Comparison of ENCODE assay signal across 20 cellular contexts in the genomic region with DNA sequence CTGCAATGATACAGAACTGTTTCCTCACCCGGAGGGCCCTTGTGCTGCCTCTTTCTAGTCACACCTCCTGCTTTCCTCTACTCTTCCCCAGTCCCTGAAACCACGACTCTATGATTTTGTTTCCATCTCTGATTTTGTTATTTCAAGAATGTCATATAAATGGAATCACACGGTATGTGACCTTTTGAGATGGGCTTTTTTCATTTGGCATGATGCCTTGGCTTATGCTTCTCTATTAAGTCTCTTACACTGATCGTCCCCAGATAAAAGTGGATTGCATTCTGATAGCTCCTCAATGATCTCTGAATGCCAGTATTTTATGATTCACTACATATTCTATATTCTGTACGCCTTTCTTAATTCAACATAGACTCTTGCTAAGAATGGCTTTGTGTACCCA.
A peak's percentile ranks its signal among the peaks of the same experiment; 100 is the strongest.
DNase-seq lines count a peak whose midpoint lies in the region; ATAC-seq, FAIRE-seq and TF ChIP-seq lines count a peak whose summit lies in the region.
"Had no signal": no experiment of that assay in that cellular context is flagged by ENCODE, and none has a peak within 500 bp of the region (broad histone marks: within the 10 kb centered on the region; RNA-seq: fewer than 3 reads in every experiment).

No MANE protein-coding gene starts in this region.

- peak overlapping the region; percentile 41 for H3K27ac Mint-ChIP-seq in activated T-cell treated with anti-CD3 and anti-CD28 coated beads, Interleukin-2, amount 50 U/mL, for 72 hours
- no peak overlapping the region for H3K27ac Mint-ChIP-seq in activated T-cell treated with anti-CD3 and anti-CD28 coated beads, Interleukin-2, amount 50 U/mL, for 24 hours
- H3K27ac Mint-ChIP-seq in stimulated activated effector memory CD8-positive, alpha-beta T cell treated with anti-CD3 and anti-CD28 coated beads, Interleukin-12 subunit alpha, Interleukin-12 subunit beta, amount 100 ng/mL, for 72 hours = peak overlapping the region; percentile 7

- no peaks in the 10 kb centered on the region; the same call in none of the 2 replicates for H3K36me3 ChIP-seq in SJCRH30

- H3K27ac ChIP-seq in SJCRH30 = peak overlapping the region; percentile 48
- H3K27ac ChIP-seq: C4-2B, RWPE1 had no signal

- no peaks in the 10 kb centered on the region for H3K9me3 ChIP-seq in SJCRH30 (replicated peaks)

- FAIRE-seq in D721Med (lab: Jason Lieb, UNC) = no peak

- ATAC-seq in activated T-cell treated with anti-CD3 and anti-CD28 coated beads, Interleukin-2, amount 50 U/mL, for 72 hours (replicated peaks in 1 of 2) = no peak
- no peak for ATAC-seq in stimulated activated effector memory CD8-positive, alpha-beta T cell treated with anti-CD3 and anti-CD28 coated beads, Interleukin-12 subunit alpha, Interleukin-12 subunit beta, amount 100 ng/mL, for 72 hours

- H3K4me1 Mint-ChIP-seq in activated T-cell treated with anti-CD3 and anti-CD28 coated beads, Interleukin-2, amount 50 U/mL, for 72 hours (ENCODE audit: low read depth) = no peaks in the 10 kb centered on the region
- H3K4me1 Mint-ChIP-seq in activated T-cell treated with anti-CD3 and anti-CD28 coated beads, Interleukin-2, amount 50 U/mL, for 24 hours (ENCODE audit: low read depth) = no peaks in the 10 kb centered on the region
- no peaks in the 10 kb centered on the region for H3K4me1 Mint-ChIP-seq in stimulated activated effector memory CD8-positive, alpha-beta T cell treated with anti-CD3 and anti-CD28 coated beads, Interleukin-12 subunit alpha, Interleukin-12 subunit beta, amount 100 ng/mL, for 72 hours

- H3K4me3 Mint-ChIP-seq in activated T-cell treated with anti-CD3 and anti-CD28 coated beads, Interleukin-2, amount 50 U/mL, for 72 hours = no peak overlapping the region
- H3K4me3 Mint-ChIP-seq in activated T-cell treated with anti-CD3 and anti-CD28 coated beads, Interleukin-2, amount 50 U/mL, for 24 hours = no peak overlapping the region
- no peak overlapping the region for H3K4me3 Mint-ChIP-seq in stimulated activated effector memory CD8-positive, alpha-beta T cell treated with anti-CD3 and anti-CD28 coated beads, Interleukin-12 subunit alpha, Interleukin-12 subunit beta, amount 100 ng/mL, for 72 hours
- H3K4me3 Mint-ChIP-seq: IgD-negative memory B cell had no signal

- H3K9me3 Mint-ChIP-seq in activated T-cell treated with anti-CD3 and anti-CD28 coated beads, Interleukin-2, amount 50 U/mL, for 72 hours = no peaks in the 10 kb centered on the region
- no peaks in the 10 kb centered on the region for H3K9me3 Mint-ChIP-seq in activated T-cell treated with anti-CD3 and anti-CD28 coated beads, Interleukin-2, amount 50 U/mL, for 24 hours
- no peaks in the 10 kb centered on the region for H3K9me3 Mint-ChIP-seq in stimulated activated effector memory CD8-positive, alpha-beta T cell treated with anti-CD3 and anti-CD28 coated beads, Interleukin-12 subunit alpha, Interleukin-12 subunit beta, amount 100 ng/mL, for 72 hours
- H3K9me3 Mint-ChIP-seq: IgD-negative memory B cell had no signal

- H3K27me3 ChIP-seq in SJCRH30 = no peaks in the 10 kb centered on the region

- no peaks in the 10 kb centered on the region for H3K27me3 Mint-ChIP-seq in activated T-cell treated with anti-CD3 and anti-CD28 coated beads, Interleukin-2, amount 50 U/mL, for 72 hours (ENCODE audit: low read depth)
- H3K27me3 Mint-ChIP-seq in activated T-cell treated with anti-CD3 and anti-CD28 coated beads, Interleukin-2, amount 50 U/mL, for 24 hours = no peaks in the 10 kb centered on the region
- H3K27me3 Mint-ChIP-seq: IgD-negative memory B cell had no signal

- no peak overlapping the region for H3K4me3 ChIP-seq in SJCRH30

- DNase-seq in activated T-cell treated with anti-CD3 and anti-CD28 coated beads, Interleukin-2, amount 50 U/mL, for 72 hours = no peak
- DNase-seq in activated T-cell treated with anti-CD3 and anti-CD28 coated beads, Interleukin-2, amount 50 U/mL, for 24 hours = no peak
- DNase-seq in SJCRH30 (peak in 1 of 2 experiments; percentile 38), fibroblast of peridontal ligament (ENCODE audit: extremely low read depth) (peak; percentile 9), D721Med (ENCODE audit: insufficient read length, low spot score) (no peak), GM19240 (ENCODE audit: insufficient read length, low spot score) (no peak)
- no peak for DNase-seq in stimulated activated effector memory CD8-positive, alpha-beta T cell treated with anti-CD3 and anti-CD28 coated beads, Interleukin-12 subunit alpha, Interleukin-12 subunit beta, amount 100 ng/mL, for 72 hours (ENCODE audit: low spot score in 2 of 2)
- no peak for DNase-seq in activated naive CD4-positive, alpha-beta T cell (lab: John Stamatoyannopoulos, UW)
- DNase-seq: DND-41; NCI-H1105; NCI-H2029 treated with DMSO at 0.1 percent for 48 hours; NCI-H2171; NCI-H345; NCI-H524; NCI-H774; NK-92 treated with Interleukin-12 subunit alpha and Interleukin-12 subunit beta, amount 100 ng/mL, for 24 hours; SHP77 treated with DMSO at 0.1 percent for 48 hours had no signal

- peaks cover 1 to 4% of the 10 kb centered on the region in 2 donors for H3K36me3 Mint-ChIP-seq in activated T-cell treated with anti-CD3 and anti-CD28 coated beads, Interleukin-2, amount 50 U/mL, for 72 hours (ENCODE audit: insufficient read depth in 2 of 2)
- peaks cover 71% of the 10 kb centered on the region for H3K36me3 Mint-ChIP-seq in activated T-cell treated with anti-CD3 and anti-CD28 coated beads, Interleukin-2, amount 50 U/mL, for 24 hours (ENCODE audit: low read depth)
- H3K36me3 Mint-ChIP-seq in stimulated activated effector memory CD8-positive, alpha-beta T cell treated with anti-CD3 and anti-CD28 coated beads, Interleukin-12 subunit alpha, Interleukin-12 subunit beta, amount 100 ng/mL, for 72 hours = peaks cover 67% of the 10 kb centered on the region

- TF ChIP-seq CTCF in D721Med (IDR thresholded peaks at IDR 0.05; ENCODE audit: insufficient read depth, missing control alignments) = no peak

- peaks cover 13% of the 10 kb centered on the region for H3K4me1 ChIP-seq in SJCRH30
